ENCODE assay signal across 11 cellular contexts in genomic region chr2:5693288-5694015, GRCh38. TPM values are rescaled to one million over a fixed set of nuclear protein-coding genes. Genes with fewer than 3 reads are reported as not detected.
DNase-seq lines count a peak whose midpoint lies in the region; ATAC-seq lines count a peak whose summit lies in the region.
"Had no signal": no experiment of that assay in that cellular context is flagged by ENCODE, and none has a peak within 500 bp of the region (broad histone marks: within the 10 kb centered on the region; RNA-seq: fewer than 3 reads in every experiment).

No MANE protein-coding gene starts in this region.

- no peak overlapping the region for H2BK5ac ChIP-seq in mesendoderm (ENCODE audit: low read length)

- no peak overlapping the region for H3K4me2 ChIP-seq in GM23248 (ENCODE audit: unreplicated experiment)
- peak overlapping the region; percentile 74 for H3K4me2 ChIP-seq in mesendoderm (ENCODE audit: low read length)

- H3K9ac ChIP-seq in GM23248 = no peak overlapping the region
- H3K9ac ChIP-seq in mesendoderm (ENCODE audit: low read length) = peak overlapping the region; percentile 98

- H2BK15ac ChIP-seq in mesendoderm (replicated peaks; ENCODE audit: low read depth) = no peak overlapping the region

- H3K36me3 Mint-ChIP-seq in activated naive CD8-positive, alpha-beta T cell treated with anti-CD3 and anti-CD28 coated beads, Interleukin-2, amount 10 ng/mL, durations not matched to agents 7 days and 5 days = peaks cover 3% of the 10 kb centered on the region

- H2AFZ ChIP-seq in GM23248 = peak overlapping the region; percentile 45

- H3K4me3 ChIP-seq in GM23248 (peak overlapping the region; percentile 13; the same call in 1 of the 2 replicates), mesendoderm (ENCODE audit: low read length) (peak overlapping the region; percentile 94), aorta (ENCODE audit: low read length in 2 of 2) (no peak overlapping the region)

- H3K27ac Mint-ChIP-seq in activated naive CD8-positive, alpha-beta T cell treated with anti-CD3 and anti-CD28 coated beads, Interleukin-2, amount 10 ng/mL, durations not matched to agents 7 days and 5 days = no peak overlapping the region

- H3F3A ChIP-seq in GM23248 (ENCODE audit: insufficient read depth) = no peaks in the 10 kb centered on the region

- POLR2A ChIA-PET in activated naive CD8-positive, alpha-beta T cell treated with anti-CD3 and anti-CD28 coated beads, Interleukin-2, amount 10 ng/mL, durations not matched to agents 7 days and 5 days (lab: Charles Lee) = no interaction called here

- DNase-seq in AG08396 (ENCODE audit: low spot score) (peak; percentile 23), GM23248 (peak; percentile 16), mesendoderm (peak; percentile 64), aorta (no peak)
- DNase-seq in activated naive CD8-positive, alpha-beta T cell treated with anti-CD3 and anti-CD28 coated beads, Interleukin-2, amount 10 ng/mL, durations not matched to agents 7 days and 5 days = peak; percentile 44
- DNase-seq: activated naive CD4-positive, alpha-beta T cell; OCI-M1 had no signal

- H4K5ac ChIP-seq in mesendoderm (ENCODE audit: low read length) = no peak overlapping the region

- ATAC-seq in activated naive CD8-positive, alpha-beta T cell treated with anti-CD3 and anti-CD28 coated beads, Interleukin-2, amount 10 ng/mL, durations not matched to agents 7 days and 5 days (ENCODE audit: low read depth) = no peak
- no peak for ATAC-seq in GM18511 (IDR thresholded peaks at IDR 0.05; ENCODE audit: unreplicated experiment)
- no peak for ATAC-seq in GM18867 (IDR thresholded peaks at IDR 0.05; ENCODE audit: unreplicated experiment)
- no peak for ATAC-seq in HG03135 (IDR thresholded peaks at IDR 0.05; ENCODE audit: unreplicated experiment)
- no peak for ATAC-seq in aorta (ENCODE audit: low FRiP score)

- H3K27me3 ChIP-seq in GM23248 (replicated peaks; ENCODE audit: insufficient read depth) = peaks cover 44% of the 10 kb centered on the region
- no peaks in the 10 kb centered on the region for H3K27me3 ChIP-seq in mesendoderm (ENCODE audit: insufficient read depth, low read length, poor library complexity)
- H3K27me3 ChIP-seq in aorta (ENCODE audit: control insufficient read depth in 1 of 2, insufficient read depth in 2 of 2, low read length in 1 of 2) = peaks cover 0 to 3% of the 10 kb centered on the region in 2 donors

- no peaks in the 10 kb centered on the region for H3K9me2 ChIP-seq in GM23248 (ENCODE audit: insufficient read depth)

- no peaks in the 10 kb centered on the region for H3K79me2 ChIP-seq in GM23248 (ENCODE audit: insufficient read depth)
- H3K79me2 ChIP-seq in mesendoderm (ENCODE audit: control insufficient read depth, insufficient read depth, low read length) = peaks cover 29% of the 10 kb centered on the region

- H3K79me1 ChIP-seq in mesendoderm (ENCODE audit: low read length) = peaks cover 3% of the 10 kb centered on the region

- intact Hi-C loops in aorta (cut with DNase I) = no loop called here

- no peak overlapping the region for H2AK5ac ChIP-seq in mesendoderm (ENCODE audit: low read length)

- 2 to 3% methylated on average over 68 to 93 of the region's 95 CpGs for WGBS in GM23248 (ENCODE audit: low coverage in 1 of 2, low lambda C conversion rate in 2 of 2, missing lambda C conversion rate in 2 of 2), 2 experiments
- WGBS in mesendoderm (ENCODE audit: extremely low coverage, insufficient coverage, low lambda C conversion rate) = no CpG with 5 or more reads among the region's 95 CpGs
- WGBS in aorta, 2 donors = 1 to 2% methylated on average over 78 to 95 of the region's 95 CpGs

- H4K20me1 ChIP-seq in GM23248 (ENCODE audit: insufficient read depth) = no peaks in the 10 kb centered on the region

- H3K9me3 ChIP-seq in GM23248 (ENCODE audit: low read depth) (no peaks in the 10 kb centered on the region), aorta (ENCODE audit: control insufficient read depth, low read length) (no peaks in the 10 kb centered on the region)

- peak overlapping the region; percentile 5 for H3K4ac ChIP-seq in mesendoderm (ENCODE audit: low read depth, low read length)

- H4K8ac ChIP-seq in mesendoderm (ENCODE audit: low read depth, low read length) = no peak overlapping the region

- H2BK120ac ChIP-seq in mesendoderm (ENCODE audit: low read depth, low read length) = no peak overlapping the region

- peak overlapping the region; percentile 99 for H3K56ac ChIP-seq in mesendoderm (ENCODE audit: low read length)

- H3K18ac ChIP-seq in mesendoderm (ENCODE audit: low read length) = peak overlapping the region; percentile 81

- H3K36me3 ChIP-seq in GM23248 (ENCODE audit: low read depth) (no peaks in the 10 kb centered on the region), mesendoderm (ENCODE audit: control insufficient read depth, insufficient read depth, low read length) (no peaks in the 10 kb centered on the region), aorta (ENCODE audit: control insufficient read depth in 1 of 2, insufficient read depth in 2 of 2, low read length in 1 of 2) (no peaks in the 10 kb centered on the region)

- H3K27me3 Mint-ChIP-seq in activated naive CD8-positive, alpha-beta T cell treated with anti-CD3 and anti-CD28 coated beads, Interleukin-2, amount 10 ng/mL, durations not matched to agents 7 days and 5 days = peaks cover 64% of the 10 kb centered on the region

- peaks cover 1% of the 10 kb centered on the region for H3K9me3 Mint-ChIP-seq in activated naive CD8-positive, alpha-beta T cell treated with anti-CD3 and anti-CD28 coated beads, Interleukin-2, amount 10 ng/mL, durations not matched to agents 7 days and 5 days

- peaks cover 12% of the 10 kb centered on the region for H3K4me1 Mint-ChIP-seq in activated naive CD8-positive, alpha-beta T cell treated with anti-CD3 and anti-CD28 coated beads, Interleukin-2, amount 10 ng/mL, durations not matched to agents 7 days and 5 days

- H3K27ac ChIP-seq in GM23248 (no peak overlapping the region), mesendoderm (ENCODE audit: low read depth, low read length) (peak overlapping the region; percentile 68), aorta (ENCODE audit: low read depth in 1 of 2, low read length in 2 of 2) (no peak overlapping the region)

- in situ Hi-C loops in GM23248 (cut with MboI) = no loop called here

- H3K4me1 ChIP-seq in GM23248 (ENCODE audit: insufficient read depth) (no peaks in the 10 kb centered on the region), mesendoderm (ENCODE audit: control insufficient read depth, low read depth, low read length) (no peaks in the 10 kb centered on the region), aorta (ENCODE audit: control insufficient read depth in 1 of 2, insufficient read depth in 2 of 2, low read length in 2 of 2) (no peaks in the 10 kb centered on the region)

- H3K4me3 Mint-ChIP-seq in activated naive CD8-positive, alpha-beta T cell treated with anti-CD3 and anti-CD28 coated beads, Interleukin-2, amount 10 ng/mL, durations not matched to agents 7 days and 5 days = no peak overlapping the region

- H3K23ac ChIP-seq in mesendoderm (ENCODE audit: low read length) = peak overlapping the region; percentile 87

RNA-seq across cellular contexts. Expression of gene SOX11, which starts 1.3 kb away (rescaled TPM):
- total RNA-seq in GM23248 (2014; rRNA removed; shearing (Covaris generic)) = under 0.01 and 0.13 TPM in 2 replicates
- polyA plus RNA-seq in GM23248 (2016; fragmentation: Nextera tagmentation; extraction: Ambion mirVana) (0.08 and 0.13 TPM in 2 replicates), aorta (not detected)
- total RNA-seq in activated naive CD8-positive, alpha-beta T cell treated with anti-CD3 and anti-CD28 coated beads, Interleukin-2, amount 10 ng/mL, durations not matched to agents 7 days and 5 days = not detected
- 9.9 TPM for polyA plus RNA-seq in mesendoderm (2013, experiment 1 of 2)
- polyA plus RNA-seq in mesendoderm (2013, experiment 2 of 2) = 10.1 TPM
- total RNA-seq in aorta = under 1 TPM in 1 of 2 donors, not detected in 1; 0.03 TPM
- polyA plus RNA-seq: keratinocyte had no signal

Comparison
In these comparisons a context has a peak if more than half of its experiments do, and no peak if none do; other contexts are left out.
1. DNase-seq: peak in AG08396 (single experiment), GM23248 (single experiment), activated naive CD8-positive, alpha-beta T cell treated with anti-CD3 and anti-CD28 coated beads, Interleukin-2, amount 10 ng/mL, durations not matched to agents 7 days and 5 days (single experiment) and mesendoderm (single experiment); none in aorta (0 of 2).
2. H3K4me3 ChIP-seq: peak in GM23248 (single experiment) and mesendoderm (single experiment); none in aorta (0 of 2).